In genomic region chr1:206674745-206675175, GRCh38 we compare ENCODE assay signal across 8 cellular contexts. TPM values are rescaled to one million over a fixed set of nuclear protein-coding genes. Genes with fewer than 3 reads are reported as not detected.
A peak's percentile ranks its signal among the peaks of the same experiment; 100 is the strongest.
DNase-seq lines count a peak whose midpoint lies in the region; ATAC-seq, FAIRE-seq and TF ChIP-seq lines count a peak whose summit lies in the region.
"Had no signal": no experiment of that assay in that cellular context is flagged by ENCODE, and none has a peak within 500 bp of the region (broad histone marks: within the 10 kb centered on the region; RNA-seq: fewer than 3 reads in every experiment).

No MANE protein-coding gene starts in this region.

- no peak for TF ChIP-seq EP300 in transverse colon (IDR thresholded peaks at IDR 0.05; ENCODE audit: low read depth)

- peaks cover 20 to 48% of the 10 kb centered on the region in 2 donors for H3K4me1 ChIP-seq in left lung
- H3K4me1 ChIP-seq in transverse colon: peaks cover 23 to 45% (median 36%) of the 10 kb centered on the region in 4 donors

- intact Hi-C loops in left lung (cut with DNase I) (no loop called here), transverse colon (cut with DNase I; ENCODE audit: low total_unique reads) (no loop called here)

- H3K9me3 ChIP-seq in left lung (no peaks in the 10 kb centered on the region), transverse colon (no peaks in the 10 kb centered on the region)

- H3K36me3 ChIP-seq in left lung (no peaks in the 10 kb centered on the region), transverse colon (no peaks in the 10 kb centered on the region)

- H3K27me3 ChIP-seq in left lung (no peaks in the 10 kb centered on the region), transverse colon (no peaks in the 10 kb centered on the region)

- no peak for FAIRE-seq in HTR-8/SVneo (lab: Jason Lieb, UNC)

- H3K4me3 ChIP-seq in left lung (no peak overlapping the region), transverse colon (no peak overlapping the region)

- ATAC-seq in left lung: peak; percentile 91
- ATAC-seq in GM19395 (IDR thresholded peaks at IDR 0.05; ENCODE audit: unreplicated experiment): no peak

- H3K27ac ChIP-seq in left lung (peak overlapping the region; percentile 53 to 81), transverse colon (peak overlapping the region; percentile 72 to 83 (median 77))

- no peak for TF ChIP-seq CTCF in left lung (IDR thresholded peaks at IDR 0.05)
- TF ChIP-seq CTCF in transverse colon (IDR thresholded peaks at IDR 0.05): no peak

- TF ChIP-seq POLR2A in transverse colon (IDR thresholded peaks at IDR 0.05): no peak

- DNase-seq in HTR-8/SVneo (ENCODE audit: insufficient read length, low spot score) (peak; percentile 77), brain pericyte (ENCODE audit: low read depth, low spot score) (peak; percentile 86), left lung (peak; percentile 82 to 91), transverse colon (peak; percentile 82), NCI-H1694 treated with DMSO at 0.1 percent for 48 hours (lab: John Stamatoyannopoulos, UW) (no peak)
- DNase-seq in effector CD8-positive, alpha-beta T cell (lab: John Stamatoyannopoulos, UW): no peak
- DNase-seq: stimulated activated CD8-positive, alpha-beta memory T cell treated with anti-CD3 and anti-CD28 coated beads, Interleukin-4, amount 100 ng/mL, for 48 hours had no signal

- WGBS in transverse colon (ENCODE audit: low coverage in 1 of 2), 2 donors: 36% methylated on average over 1 of the region's 1 CpG; no CpG with 5 or more reads in 1 of the 2 donors

- in situ Hi-C loops in transverse colon (cut with MboI; ENCODE audit: low pct_ligation_motif_present in 1 of 4, low pct_unique_long_range_greater_than_20kb in 1 of 4, low sequenced_read_pairs in 3 of 4): no loop called here

RNA-seq across cellular contexts. Expression of gene MAPKAPK2, which starts 9.9 kb away (rescaled TPM):
- total RNA-seq in left lung: 100 to 1,000 TPM in 1 of 2 donors, 10 to 100 TPM in 1; 92.2 to 113 TPM
- 10 to 100 TPM; 47.0 to 74.8 (median 52.2) TPM for total RNA-seq in transverse colon

RNA-seq across cellular contexts. Expression of gene DYRK3, which starts 39.4 kb away (rescaled TPM):
- 10 to 100 TPM; 11.5 to 11.8 TPM for total RNA-seq in left lung
- 1 to 10 TPM in 2 of 4 donors, not detected in 2; 1.6 to 3.2 TPM for total RNA-seq in transverse colon

Comparison
In these comparisons a context has a peak if more than half of its experiments do, and no peak if none do; other contexts are left out.
1. DNase-seq: peak in HTR-8/SVneo (single experiment), brain pericyte (single experiment), left lung (2 of 2) and transverse colon (single experiment); none in NCI-H1694 treated with DMSO at 0.1 percent for 48 hours (single experiment) and effector CD8-positive, alpha-beta T cell (single experiment).